In the genomic region with DNA sequence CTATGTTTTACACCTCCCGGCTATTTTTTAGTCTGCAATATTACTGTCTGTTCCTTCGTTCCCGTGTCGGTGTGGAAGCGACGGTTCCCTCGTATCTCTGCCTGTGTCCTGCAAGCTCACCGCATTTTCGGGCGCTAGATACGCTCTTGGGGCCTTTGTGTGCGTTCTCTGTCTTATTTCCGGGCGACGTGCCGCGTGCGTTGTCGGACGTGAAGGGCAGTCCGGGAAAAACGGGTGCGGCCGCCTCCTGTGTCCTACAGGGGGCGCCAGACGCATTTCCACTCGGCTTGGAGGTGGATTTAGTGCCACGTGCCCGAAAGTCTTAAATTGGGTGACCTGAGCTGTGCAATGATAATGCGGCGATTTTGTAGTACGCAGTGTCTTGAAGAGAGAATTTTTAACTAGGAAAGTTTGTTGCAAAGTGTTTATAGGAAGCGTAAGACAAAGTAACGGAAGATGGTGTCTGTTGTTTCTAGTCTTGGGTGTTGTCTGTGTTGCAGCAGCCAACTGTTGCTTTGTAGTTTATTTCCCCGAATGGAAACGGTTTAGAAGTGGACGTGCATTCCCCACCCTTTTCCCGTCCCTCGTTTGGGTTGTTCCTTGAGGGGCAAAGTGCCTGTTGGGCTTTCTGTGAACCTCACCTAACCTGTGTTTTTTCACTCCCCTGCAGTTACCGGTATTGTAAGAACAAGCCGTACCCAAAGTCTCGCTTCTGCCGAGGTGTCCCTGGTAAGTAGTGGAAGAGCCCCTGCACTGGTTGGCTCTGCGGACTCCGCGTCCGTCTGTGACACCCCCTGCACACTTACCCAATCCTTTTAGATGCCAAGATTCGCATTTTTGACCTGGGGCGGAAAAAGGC, we compare ENCODE assay signal across 7 cellular contexts. TPM values are rescaled to one million over a fixed set of nuclear protein-coding genes. Genes with fewer than 3 reads are reported as not detected.
DNase-seq lines count a peak whose midpoint lies in the region; ATAC-seq and TF ChIP-seq lines count a peak whose summit lies in the region.

No MANE protein-coding gene starts in this region.

- no peaks in the 10 kb centered on the region for H3K9me3 ChIP-seq in stomach smooth muscle (ENCODE audit: control insufficient read depth in 2 of 2, low read length in 2 of 2)

- peaks cover 11 to 12% of the 10 kb centered on the region in 2 donors for H3K36me3 ChIP-seq in stomach smooth muscle (ENCODE audit: control insufficient read depth in 2 of 2, insufficient read depth in 2 of 2, low read length in 2 of 2)

- peak overlapping the region; percentile 100 for H3K27ac Mint-ChIP-seq in neural crest cell (ENCODE audit: unreplicated experiment)

- peak; percentile 79 for DNase-seq in LHCN-M2 (ENCODE audit: low read depth)
- DNase-seq in SIG-M5 (lab: John Stamatoyannopoulos, UW): peak; percentile 26
- DNase-seq in activated gamma-delta T cell treated with anti-CD3 and anti-CD28 coated beads, Interleukin-2, amount 50 U/mL, for 16 hours (ENCODE audit: low read depth): peak; percentile 73
- DNase-seq in foreskin fibroblast: peak; percentile 61 to 85
- peak; percentile 74 for DNase-seq in neural crest cell (ENCODE audit: low read depth, low spot score)

- peaks cover 19% of the 10 kb centered on the region for H3K4me1 Mint-ChIP-seq in neural crest cell

- peaks cover 5% of the 10 kb centered on the region for H3K9me3 Mint-ChIP-seq in neural crest cell

- TF ChIP-seq CTCF in foreskin fibroblast (IDR thresholded peaks at IDR 0.05; ENCODE audit: low read depth, low read length) (peak; percentile 75), neural crest cell (conservative IDR thresholded peaks at IDR 0.05) (peak; percentile 81)

- H3K9ac ChIP-seq in stomach smooth muscle (ENCODE audit: low read length in 2 of 2): peak overlapping the region; percentile 95 to 97

- peak; percentile 24 for ATAC-seq in GM19023 (IDR thresholded peaks at IDR 0.05; ENCODE audit: unreplicated experiment)

- peak overlapping the region; percentile 96 for H3K27ac ChIP-seq in stomach smooth muscle (ENCODE audit: low read length)

- peaks cover 23% of the 10 kb centered on the region for H3K27me3 Mint-ChIP-seq in neural crest cell (ENCODE audit: low read depth)

- H3K4me3 ChIP-seq in foreskin fibroblast (ENCODE audit: low read depth in 1 of 2, low read length in 2 of 2): peak overlapping the region; percentile 87 to 93
- H3K4me3 ChIP-seq in stomach smooth muscle (ENCODE audit: low read length in 2 of 2): peak overlapping the region; percentile 89 to 93

- peak overlapping the region; percentile 96 for H3K4me3 Mint-ChIP-seq in neural crest cell

- peaks cover 16% of the 10 kb centered on the region for H3K4me1 ChIP-seq in stomach smooth muscle (ENCODE audit: control insufficient read depth, insufficient read depth, low read length)

- H3K27me3 ChIP-seq in stomach smooth muscle (ENCODE audit: control insufficient read depth in 1 of 2, insufficient read depth in 2 of 2, low read length in 2 of 2): no peaks in the 10 kb centered on the region

- peaks cover 23% of the 10 kb centered on the region for H3K36me3 Mint-ChIP-seq in neural crest cell (ENCODE audit: low read depth)

RNA-seq across cellular contexts. Expression of a gene that starts 0.7 kb away (rescaled TPM):
- total RNA-seq in LHCN-M2 (2014; rRNA removed) (2,668 and 4,535 TPM in 2 replicates), neural crest cell (2,853 and 2,857 TPM in 2 replicates)
- 3,666 TPM for polyA plus RNA-seq in LHCN-M2 (2012)

RNA-seq across cellular contexts. Expression of a gene that starts 10.2 kb away (rescaled TPM):
- total RNA-seq in LHCN-M2 (2014; rRNA removed) (96.6 and 104 TPM in 2 replicates), neural crest cell (9.3 and 11.5 TPM in 2 replicates)
- polyA plus RNA-seq in LHCN-M2 (2012): 91.3 TPM

RNA-seq across cellular contexts. Expression of a gene that starts 12.4 kb away (rescaled TPM):
- total RNA-seq in LHCN-M2 (2014; rRNA removed): 28.2 and 159 TPM in 2 replicates
- polyA plus RNA-seq in LHCN-M2 (2012): 15.1 TPM
- 45.7 and 47.1 TPM in 2 replicates for total RNA-seq in neural crest cell

RNA-seq across cellular contexts. Expression of a gene that starts 19.8 kb away (rescaled TPM):
- total RNA-seq in LHCN-M2 (2014; rRNA removed): 67.0 and 77.3 TPM in 2 replicates
- 123 TPM for polyA plus RNA-seq in LHCN-M2 (2012)
- total RNA-seq in neural crest cell: 54.3 and 56.8 TPM in 2 replicates

RNA-seq across cellular contexts. Expression of a gene that starts 24.5 kb away (rescaled TPM):
- total RNA-seq in LHCN-M2 (2014; rRNA removed) (1,374 and 1,654 TPM in 2 replicates), neural crest cell (786 and 809 TPM in 2 replicates)
- polyA plus RNA-seq in LHCN-M2 (2012): 2,189 TPM

Comparison
In these comparisons a context has a peak if more than half of its experiments do, and no peak if none do; other contexts are left out.
1. Peak in every context shown above with its lines: DNase-seq, ATAC-seq, H3K4me3 ChIP-seq and H3K27ac ChIP-seq.
2. DNase-seq: peak in every context shown above with its lines; median percentile 79 in LHCN-M2; 74 in neural crest cell; 73 in activated gamma-delta T cell treated with anti-CD3 and anti-CD28 coated beads, Interleukin-2, amount 50 U/mL, for 16 hours; 73 in foreskin fibroblast; 26 in SIG-M5.